ENCODE assay signal across 7 cellular contexts in the genomic region with DNA sequence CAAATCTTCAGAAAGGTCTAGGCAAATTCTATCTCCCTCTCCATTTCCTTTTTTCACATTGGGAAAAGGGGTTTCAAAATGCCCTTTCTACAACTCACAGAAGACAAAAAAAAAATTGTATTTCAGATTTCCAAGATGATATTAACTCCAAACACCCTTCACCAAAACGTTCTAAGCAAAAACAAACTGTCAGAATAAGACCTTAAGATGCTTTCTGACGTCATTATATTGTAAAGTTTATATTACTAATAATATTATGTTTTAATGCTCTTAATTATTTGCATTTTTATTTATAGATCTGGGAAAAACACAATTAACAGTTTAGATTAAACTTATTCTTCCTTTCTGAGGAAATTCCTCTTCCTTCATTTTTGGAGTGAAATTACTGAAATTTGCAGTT.
"Had no signal": no experiment of that assay in that cellular context is flagged by ENCODE, and none has a peak within 500 bp of the region (broad histone marks: within the 10 kb centered on the region; RNA-seq: fewer than 3 reads in every experiment).

No MANE protein-coding gene starts in this region.

- ATAC-seq: K562 had no signal

- H3K4me2 ChIP-seq: KMS-11 had no signal

- H3K4me3 ChIP-seq: K562 had no signal

- H3K9ac ChIP-seq: KMS-11 had no signal

- FAIRE-seq: HTR-8/SVneo, K562 had no signal

- H3K27ac ChIP-seq: HL-60, KMS-11 had no signal

- DNase-seq: IMR-90, KBM-7, KG1 had no signal
